In genomic region chr1:160904783-160905616, GRCh38 we compare ENCODE assay signal across 1 cellular context.
A peak's percentile ranks its signal among the peaks of the same experiment; 100 is the strongest.
TF ChIP-seq lines count a peak whose summit lies in the region.

No MANE protein-coding gene starts in this region.

TF ChIP-seq in K562, 482 proteins besides CTCF, POLR2A, EP300 and RAD21:
- TF ChIP-seq NELFE (IDR thresholded peaks at IDR 0.05; ENCODE audit: insufficient read depth, insufficient read length) = no peak
- no peak for TF ChIP-seq ZNF354B (CRISPR knock-in tag; IDR thresholded peaks at IDR 0.05)
- 0 out of 2 replicates have a peak, but pooled peaks have one; percentile 30 for TF ChIP-seq FOXJ2 (tag; IDR thresholded peaks at IDR 0.05)
